ENCODE assay signal across 22 cellular contexts in genomic region chr3:43838009-43838758, GRCh38.
A peak's percentile ranks its signal among the peaks of the same experiment; 100 is the strongest.
DNase-seq lines count a peak whose midpoint lies in the region; ATAC-seq, FAIRE-seq and TF ChIP-seq lines count a peak whose summit lies in the region.
"Had no signal": no experiment of that assay in that cellular context is flagged by ENCODE, and none has a peak within 500 bp of the region (broad histone marks: within the 10 kb centered on the region; RNA-seq: fewer than 3 reads in every experiment).

No MANE protein-coding gene starts in this region.

- H3K36me3 ChIP-seq in SK-N-SH (replicated peaks in 1 of 2; ENCODE audit: control insufficient read depth in 1 of 2, insufficient read depth in 2 of 2, low read length in 1 of 2), result no peaks in the 10 kb centered on the region
- no peaks in the 10 kb centered on the region for H3K36me3 ChIP-seq in HEK293 (ENCODE audit: control insufficient read depth in 2 of 2, insufficient read depth in 1 of 2, low read length in 2 of 2)
- no peaks in the 10 kb centered on the region for H3K36me3 ChIP-seq in GM12878 (ENCODE audit: control insufficient read depth in 2 of 2, insufficient read depth in 2 of 2, low read length in 1 of 2)
- no peaks in the 10 kb centered on the region for H3K36me3 ChIP-seq in upper lobe of right lung
- H3K36me3 ChIP-seq: BLaER1 had no signal

- H3K4me1 Mint-ChIP-seq in immature natural killer cell, result no peaks in the 10 kb centered on the region
- H3K4me1 Mint-ChIP-seq: GM23338, H9 had no signal

- H2AFZ ChIP-seq in SK-N-SH (ENCODE audit: low read depth), result no peak overlapping the region
- H2AFZ ChIP-seq in GM12878 (ENCODE audit: control insufficient read depth, low read depth, low read length), result no peak overlapping the region
- H2AFZ ChIP-seq: GM23338 had no signal

- intact Hi-C loops in GM12878 (cut with micrococcal nuclease; ENCODE audit: unreplicated experiment), result no loop called here
- intact Hi-C loops in upper lobe of right lung (cut with DNase I), result no loop called here

- H3K9me3 Mint-ChIP-seq in immature natural killer cell, result peaks cover 1 to 17% (median 8%) of the 10 kb centered on the region in 6 donors

- H3K36me3 Mint-ChIP-seq in immature natural killer cell, result peaks cover 0 to 7% (median 3%) of the 10 kb centered on the region in 3 donors
- H3K36me3 Mint-ChIP-seq: CD8-positive, alpha-beta T cell had no signal

- H3K79me2 ChIP-seq in SK-N-SH (ENCODE audit: insufficient read depth) (no peaks in the 10 kb centered on the region), GM12878 (ENCODE audit: control insufficient read depth, insufficient read depth, low read length) (no peaks in the 10 kb centered on the region)

- H3K9ac ChIP-seq in SK-N-SH (no peak overlapping the region), GM12878 (ENCODE audit: control insufficient read depth, insufficient read depth, low read length) (no peak overlapping the region)
- H3K9ac ChIP-seq: BLaER1 had no signal

- no peak overlapping the region for H3K4me3 ChIP-seq in SK-N-SH (ENCODE audit: low read depth in 2 of 2, low read length in 1 of 2)
- no peak overlapping the region for H3K4me3 ChIP-seq in HEK293 (ENCODE audit: low read depth, low read length)
- H3K4me3 ChIP-seq in GM12878, result no peak overlapping the region
- H3K4me3 ChIP-seq in upper lobe of right lung, result no peak overlapping the region
- H3K4me3 ChIP-seq: BLaER1, GM23338 had no signal

- no peak for TF ChIP-seq CTCF in SK-N-SH (IDR thresholded peaks at IDR 0.05)
- no peak for TF ChIP-seq CTCF in HEK293 (tag by site-specific recombination; IDR thresholded peaks at IDR 0.05)
- no peak for TF ChIP-seq CTCF in GM12878 (IDR thresholded peaks at IDR 0.05 in 2 of 3, conservative IDR thresholded peaks at IDR 0.05 in 1 of 3; ENCODE audit: control insufficient read depth in 2 of 3, extremely low read depth in 1 of 3, insufficient read depth in 1 of 3, low read depth in 3 of 3, low read length in 3 of 3)
- no peak for TF ChIP-seq CTCF in upper lobe of right lung (IDR thresholded peaks at IDR 0.05)

- H3K27me3 ChIP-seq in SK-N-SH (ENCODE audit: insufficient read depth) (no peaks in the 10 kb centered on the region), GM12878 (replicated peaks in 1 of 2; ENCODE audit: control insufficient read depth in 2 of 2, insufficient read depth in 2 of 2, low read length in 1 of 2) (no peaks in the 10 kb centered on the region), upper lobe of right lung (no peaks in the 10 kb centered on the region)
- H3K27me3 ChIP-seq: BLaER1 had no signal

- TF ChIP-seq EP300 in SK-N-SH (IDR thresholded peaks at IDR 0.05; ENCODE audit: borderline replicate concordance in 1 of 2, low read depth in 1 of 2, low read length in 1 of 2) (no peak), GM12878 (IDR thresholded peaks at IDR 0.05; ENCODE audit: borderline replicate concordance in 1 of 2, control insufficient read depth in 1 of 2, low read depth in 2 of 2, low read length in 2 of 2) (no peak)

- in situ Hi-C loops in GM12878 (cut with MboI), result no loop called here

- POLR2A ChIA-PET in SK-N-SH (lab: Yijun Ruan, JAX) (no interaction called here), HEK293 (lab: Yijun Ruan, JAX) (no interaction called here), GM12878 (lab: Charles Lee) (no interaction called here)

- H3F3A ChIP-seq in SK-N-SH (replicated peaks; ENCODE audit: insufficient read depth), result no peaks in the 10 kb centered on the region

- no peak overlapping the region for H3K27ac ChIP-seq in SK-N-SH (ENCODE audit: low read depth in 2 of 2, low read length in 1 of 2)
- H3K27ac ChIP-seq in HEK293 (ENCODE audit: extremely low read depth, low read depth, low read length), result no peak overlapping the region
- H3K27ac ChIP-seq in GM12878 (ENCODE audit: control insufficient read depth, insufficient read depth), result no peak overlapping the region
- no peak overlapping the region for H3K27ac ChIP-seq in upper lobe of right lung
- H3K27ac ChIP-seq: 22Rv1, BLaER1, C4-2B had no signal

- ATAC-seq in SK-N-SH treated with all-trans-retinoic acid at 6 μM for 48 hours, result no peak
- no peak for ATAC-seq in GM12878
- no peak for ATAC-seq in upper lobe of right lung
- ATAC-seq: CD8-positive, alpha-beta T cell had no signal

- SMC1A ChIA-PET in GM12878 (lab: Charles Lee; ENCODE audit: uncharacterized antibody, unreplicated experiment), result interaction anchor here (2.2 kb wide), 1 partner anchor 17 kb away, joined by 5 read pairs; no protein-coding TSS in a partner anchor

- TF ChIP-seq RAD21 in SK-N-SH (IDR thresholded peaks at IDR 0.05; ENCODE audit: low read length) (no peak), GM12878 (IDR thresholded peaks at IDR 0.05; ENCODE audit: insufficient read depth, low read depth, low read length) (no peak)

- no peak for TF ChIP-seq POLR2A in GM12878 (IDR thresholded peaks at IDR 0.05; ENCODE audit: low read depth, low read length)

- H3K4me3 Mint-ChIP-seq in immature natural killer cell, result no peak overlapping the region
- H3K4me3 Mint-ChIP-seq: B cell; CD4-positive, CD25-positive, alpha-beta regulatory T cell; CD8-positive, alpha-beta T cell; GM23338; H9 had no signal

- no TSS peak for BruUV-seq in GM12878 (replicated peaks; lab: Mats Ljungman, UMichigan)

- no peak for FAIRE-seq in GM12878 (lab: Jason Lieb, UNC)
- FAIRE-seq: A204.1, GM12891, GM18507 had no signal

- no peaks in the 10 kb centered on the region for H3K4me1 ChIP-seq in SK-N-SH (ENCODE audit: control insufficient read depth in 1 of 2, insufficient read depth in 2 of 2, low read depth in 1 of 2, low read length in 1 of 2)
- no peaks in the 10 kb centered on the region for H3K4me1 ChIP-seq in HEK293 (ENCODE audit: control insufficient read depth, insufficient read depth, low read length)
- H3K4me1 ChIP-seq in GM12878 (ENCODE audit: control insufficient read depth, insufficient read depth, low read length), result no peaks in the 10 kb centered on the region
- H3K4me1 ChIP-seq in upper lobe of right lung, result no peaks in the 10 kb centered on the region
- H3K4me1 ChIP-seq: Caco-2 had no signal

- CTCF ChIA-PET in SK-N-SH (lab: Yijun Ruan, JAX) (no interaction called here), HEK293 (lab: Yijun Ruan, JAX) (interaction anchor here (0.6 to 2.2 kb wide), 4 partner anchors 17 to 435 kb away, joined by 3 to 6 read pairs (median 3); no protein-coding TSS in a partner anchor), GM12878 (lab: Yijun Ruan, JAX) (interaction anchor here (0.7 to 2.3 kb wide), 2 partner anchors 17 to 397 kb away, joined by 5 to 8 read pairs; no protein-coding TSS in a partner anchor)

- H3K27me3 Mint-ChIP-seq in immature natural killer cell (ENCODE audit: low read depth in 3 of 3), result peaks cover 3 to 15% (median 11%) of the 10 kb centered on the region in 3 donors

- 0% methylated on average over 2 of the region's 2 CpGs for WGBS in SK-N-SH (ENCODE audit: low lambda C conversion rate)
- WGBS in GM12878 (ENCODE audit: insufficient coverage, insufficient replicate concordance, low lambda C conversion rate, missing lambda C conversion rate), result 0% methylated on average over 2 of the region's 2 CpGs

- no peaks in the 10 kb centered on the region for H4K20me1 ChIP-seq in SK-N-SH (ENCODE audit: insufficient read depth)
- no peaks in the 10 kb centered on the region; the same call in 1 of the 2 replicates for H4K20me1 ChIP-seq in GM12878 (ENCODE audit: control insufficient read depth, insufficient read depth)
- H4K20me1 ChIP-seq: BLaER1 had no signal

- H3K9me2 ChIP-seq in SK-N-SH, result no peaks in the 10 kb centered on the region

- no peak for DNase-seq in SK-N-SH
- DNase-seq in GM12878 (ENCODE audit: low read depth, low spot score), result no peak
- no peak for DNase-seq in upper lobe of right lung
- no peak for DNase-seq in immature natural killer cell
- DNase-seq in globus pallidus (ENCODE audit: low spot score), result no peak
- DNase-seq: Caco-2; CD4-positive, CD25-positive, alpha-beta regulatory T cell; CD8-positive, alpha-beta T cell; DMS153; DND-41; GDM1; H9 had no signal

- no peak overlapping the region for H3K27ac Mint-ChIP-seq in immature natural killer cell
- H3K27ac Mint-ChIP-seq: B cell; CD4-positive, CD25-positive, alpha-beta regulatory T cell; CD8-positive, alpha-beta T cell; GM23338; H9 had no signal

- 0 out of 2 replicates have a peak, but pooled peaks cover 4% of the 10 kb centered on the region for H3K9me3 ChIP-seq in SK-N-SH
- no peaks in the 10 kb centered on the region for H3K9me3 ChIP-seq in HEK293 (ENCODE audit: control insufficient read depth, insufficient read depth, low read depth, low read length)
- H3K9me3 ChIP-seq in GM12878 (replicated peaks; ENCODE audit: control insufficient read depth, insufficient read depth, low read length), result peaks cover 2% of the 10 kb centered on the region; the same call in 2 of the 3 replicates
- no peaks in the 10 kb centered on the region for H3K9me3 ChIP-seq in upper lobe of right lung
- H3K9me3 ChIP-seq: Caco-2 had no signal

- H3K4me2 ChIP-seq in SK-N-SH (no peak overlapping the region), GM12878 (ENCODE audit: control insufficient read depth, insufficient read depth) (no peak overlapping the region)
- H3K4me2 ChIP-seq: BLaER1, GM23338 had no signal

- RAD21 ChIA-PET in GM12878 (lab: Charles Lee; ENCODE audit: unreplicated experiment), result no interaction called here

TF ChIP-seq in SK-N-SH treated with all-trans-retinoic acid at 6 μM for 48 hours, 23 proteins besides CTCF, POLR2A, EP300 and RAD21:
- TF ChIP-seq ZFP30 (CRISPR knock-in tag; IDR thresholded peaks at IDR 0.05) (peak; percentile 92), BACH2 (CRISPR knock-in tag; IDR thresholded peaks at IDR 0.05; ENCODE audit: borderline replicate concordance) (no peak)

TF ChIP-seq in SK-N-SH, 30 proteins besides CTCF, POLR2A, EP300 and RAD21 (continues in another document):
- no peak for TF ChIP-seq JUND (IDR thresholded peaks at IDR 0.05)
- no peak for TF ChIP-seq TEAD4 (IDR thresholded peaks at IDR 0.05; ENCODE audit: borderline replicate concordance, insufficient read depth)
- no peak for TF ChIP-seq FOXM1 (IDR thresholded peaks at IDR 0.05; ENCODE audit: low read depth)
- no peak for TF ChIP-seq NFIC (IDR thresholded peaks at IDR 0.05; ENCODE audit: borderline replicate concordance)
- no peak for TF ChIP-seq MEF2A (IDR thresholded peaks at IDR 0.05; ENCODE audit: borderline replicate concordance, low read depth)

TF ChIP-seq in GM12878, 131 proteins besides CTCF, POLR2A, EP300 and RAD21:
- TF ChIP-seq MEF2B (IDR thresholded peaks at IDR 0.05; ENCODE audit: partially characterized antibody, poor library complexity, severe bottlenecking) (no peak), CBX5 (IDR thresholded peaks at IDR 0.05; ENCODE audit: low read depth) (0 out of 2 replicates have a peak, but pooled peaks have one; percentile 46), SP1 (IDR thresholded peaks at IDR 0.05; ENCODE audit: low read depth, low read length) (no peak)
